In the genomic region with DNA sequence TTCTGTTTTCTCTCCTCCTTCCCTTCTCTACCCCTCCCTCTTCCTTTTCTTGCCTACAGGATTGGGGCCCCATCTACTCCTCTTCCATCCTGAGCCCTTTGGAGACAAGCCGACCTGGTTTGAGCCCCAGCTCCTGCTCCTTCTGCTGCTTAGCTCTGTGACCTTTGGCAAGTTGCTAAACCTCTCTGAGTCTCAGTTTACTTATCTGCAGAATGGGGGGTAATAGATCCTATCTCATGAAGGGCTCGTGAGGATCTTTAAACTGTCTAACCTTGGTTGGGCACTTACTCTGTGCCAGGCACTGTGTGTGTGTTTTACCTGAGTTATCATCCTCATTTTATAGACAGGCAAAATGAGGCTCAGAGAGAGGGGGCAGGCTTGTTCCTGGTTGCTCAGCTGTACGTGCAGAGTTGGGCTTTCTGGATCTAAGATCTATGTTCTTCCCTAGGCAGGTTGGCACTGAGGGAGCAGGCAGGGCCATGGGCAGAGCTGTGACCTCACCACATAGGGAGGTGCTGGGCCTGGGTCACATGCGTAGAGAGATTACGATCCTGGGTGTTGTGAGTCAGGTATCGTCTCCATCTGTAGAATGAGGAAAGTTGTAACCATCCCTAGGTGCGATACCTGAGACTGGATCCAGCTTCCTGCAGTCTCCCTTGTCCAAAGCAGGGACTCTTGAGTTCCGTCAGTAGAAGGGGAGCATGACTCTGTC, we compare ENCODE assay signal across 1 cellular context.
TF ChIP-seq lines count a peak whose summit lies in the region.

No MANE protein-coding gene starts in this region.

TF ChIP-seq in endothelial cell of umbilical vein, 7 proteins besides CTCF, POLR2A, EP300 and RAD21:
- no peak for TF ChIP-seq GATA2 (IDR thresholded peaks at IDR 0.05; ENCODE audit: insufficient read depth, insufficient read length, low read depth, low read length)
- no peak for TF ChIP-seq MYC (IDR thresholded peaks at IDR 0.05; ENCODE audit: low read depth, low read length)
- TF ChIP-seq, protein P1, sequence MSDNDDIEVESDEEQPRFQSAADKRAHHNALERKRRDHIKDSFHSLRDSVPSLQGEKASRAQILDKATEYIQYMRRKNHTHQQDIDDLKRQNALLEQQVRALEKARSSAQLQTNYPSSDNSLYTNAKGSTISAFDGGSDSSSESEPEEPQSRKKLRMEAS (IDR thresholded peaks at IDR 0.05; ENCODE audit: insufficient read depth, insufficient read length), result no peak
- TF ChIP-seq EZH2 (IDR thresholded peaks at IDR 0.05; ENCODE audit: borderline replicate concordance, low read depth, low read length, severe bottlenecking), result no peak
- TF ChIP-seq FOS (IDR thresholded peaks at IDR 0.05; ENCODE audit: borderline replicate concordance, insufficient read depth, low read length), result no peak
- no peak for TF ChIP-seq POLR2AphosphoS5 (IDR thresholded peaks at IDR 0.05; ENCODE audit: insufficient read depth, low read depth, low read length)
- no peak for TF ChIP-seq JUN (IDR thresholded peaks at IDR 0.05; ENCODE audit: borderline replicate concordance, insufficient read depth, insufficient read length, low read depth)
